1 cellular context compared by ENCODE assay signal in genomic region chr12:93153321-93153720, GRCh38.
TF ChIP-seq lines count a peak whose summit lies in the region.

No MANE protein-coding gene starts in this region.

TF ChIP-seq in IMR-90, 13 proteins besides CTCF, POLR2A, EP300 and RAD21 (continued from another document):
- TF ChIP-seq CEBPB (IDR thresholded peaks at IDR 0.05; ENCODE audit: low read depth, low read length) (peak; percentile 17; the same call in 1 of the 2 replicates), MXI1 (IDR thresholded peaks at IDR 0.05; ENCODE audit: borderline replicate concordance, low read depth, low read length) (no peak), RFX5 (IDR thresholded peaks at IDR 0.05; ENCODE audit: low read depth, low read length) (no peak), SMC3 (IDR thresholded peaks at IDR 0.05; ENCODE audit: low read depth, low read length) (0 out of 2 replicates have a peak, but pooled peaks have one; percentile 4), MAFK (IDR thresholded peaks at IDR 0.05; ENCODE audit: low read depth, low read length) (no peak), CHD1 (IDR thresholded peaks at IDR 0.05; ENCODE audit: low read depth, low read length) (no peak), ELK1 (IDR thresholded peaks at IDR 0.05; ENCODE audit: borderline replicate concordance, low read depth, low read length) (no peak), NFE2L2 (IDR thresholded peaks at IDR 0.05; ENCODE audit: low read depth, low read length) (no peak; the same call in 1 of the 2 replicates), FOS (IDR thresholded peaks at IDR 0.05; ENCODE audit: low read depth, low read length) (no peak), BHLHE40 (IDR thresholded peaks at IDR 0.05; ENCODE audit: low read depth, low read length) (no peak)
